8 cellular contexts compared by ENCODE assay signal in the genomic region with DNA sequence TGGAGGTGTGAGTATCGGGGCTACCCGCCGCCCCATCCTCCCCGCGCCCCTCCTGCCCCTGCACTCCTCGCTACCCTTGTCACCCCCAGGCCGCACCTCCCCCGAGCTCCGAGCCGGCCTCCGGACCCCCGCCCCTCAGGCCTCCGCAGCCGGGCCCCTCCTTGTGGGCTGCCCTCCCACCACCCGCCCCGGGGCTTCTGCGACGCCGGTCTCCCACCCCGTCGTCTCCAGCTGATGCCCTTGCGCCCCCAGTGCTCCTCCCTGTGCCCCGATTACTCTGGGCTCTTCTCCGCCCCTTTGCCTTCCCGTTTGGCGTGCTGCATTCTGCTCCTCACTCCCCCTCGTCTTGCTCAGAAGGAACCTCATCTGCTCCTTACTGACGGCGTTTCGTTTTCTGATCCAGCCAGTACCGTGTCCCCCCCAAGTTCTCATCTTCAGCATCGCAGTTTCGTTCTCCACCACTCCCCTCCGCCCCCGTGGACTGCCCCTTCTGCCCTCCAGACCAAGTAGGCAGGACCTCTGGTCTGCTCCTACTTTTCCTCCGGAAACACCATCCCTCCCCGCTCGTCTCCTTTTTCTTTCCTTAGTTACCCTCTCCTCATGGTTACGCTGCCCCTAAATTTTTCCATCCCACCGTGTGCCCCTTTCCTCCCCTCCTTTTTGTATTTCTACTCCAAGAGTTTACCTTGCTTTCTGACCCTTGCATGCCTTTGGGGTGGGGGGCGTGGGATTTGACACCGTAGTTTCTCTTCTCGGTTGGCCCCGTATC. TPM values are rescaled to one million over a fixed set of nuclear protein-coding genes. Genes with fewer than 3 reads are reported as not detected.
DNase-seq lines count a peak whose midpoint lies in the region; ATAC-seq, FAIRE-seq and TF ChIP-seq lines count a peak whose summit lies in the region.

No MANE protein-coding gene starts in this region.

- peaks cover 5% of the 10 kb centered on the region for H3K27me3 Mint-ChIP-seq in CD4-positive, alpha-beta T cell
- peaks cover 3% of the 10 kb centered on the region for H3K27me3 Mint-ChIP-seq in activated naive CD8-positive, alpha-beta T cell
- no peaks in the 10 kb centered on the region for H3K27me3 Mint-ChIP-seq in progenitor cell of endocrine pancreas

- peak overlapping the region; percentile 99 for H3K4me3 Mint-ChIP-seq in CD4-positive, alpha-beta T cell
- H3K4me3 Mint-ChIP-seq in activated naive CD8-positive, alpha-beta T cell = peak overlapping the region; percentile 96
- peak overlapping the region; percentile 98 for H3K4me3 Mint-ChIP-seq in progenitor cell of endocrine pancreas (ENCODE audit: low read depth)

- no peaks in the 10 kb centered on the region for H3K9me3 Mint-ChIP-seq in CD4-positive, alpha-beta T cell
- no peaks in the 10 kb centered on the region for H3K9me3 Mint-ChIP-seq in activated naive CD8-positive, alpha-beta T cell (ENCODE audit: low read depth)
- H3K9me3 Mint-ChIP-seq in progenitor cell of endocrine pancreas (ENCODE audit: low read depth) = no peaks in the 10 kb centered on the region

- H3K27ac ChIP-seq in CD4-positive, alpha-beta T cell (ENCODE audit: low read depth, low read length) = peak overlapping the region; percentile 81

- TF ChIP-seq CTCF in CD4-positive, alpha-beta T cell (IDR thresholded peaks at IDR 0.05) = no peak
- TF ChIP-seq CTCF in progenitor cell of endocrine pancreas (IDR thresholded peaks at IDR 0.05; ENCODE audit: unreplicated experiment) (no peak), D721Med (IDR thresholded peaks at IDR 0.05; ENCODE audit: insufficient read depth, missing control alignments) (no peak)

- intact Hi-C loops in CD4-positive, alpha-beta T cell (cut with DNase I, micrococcal nuclease) = no loop called here
- intact Hi-C loops in left cardiac atrium (cut with DNase I) = loop anchor here in 1 of 2 donors (5.0 kb wide), 1 partner anchor 110 kb away; the partner anchor contains the start of gene RIIAD1

- peaks cover 20% of the 10 kb centered on the region for H3K36me3 Mint-ChIP-seq in CD4-positive, alpha-beta T cell (ENCODE audit: low read depth)
- H3K36me3 Mint-ChIP-seq in activated naive CD8-positive, alpha-beta T cell = no peaks in the 10 kb centered on the region
- H3K36me3 Mint-ChIP-seq in progenitor cell of endocrine pancreas (ENCODE audit: insufficient read depth) = peaks cover 2% of the 10 kb centered on the region

- peaks cover 50% of the 10 kb centered on the region for H3K4me1 Mint-ChIP-seq in CD4-positive, alpha-beta T cell (ENCODE audit: low read depth)
- peaks cover 41% of the 10 kb centered on the region for H3K4me1 Mint-ChIP-seq in activated naive CD8-positive, alpha-beta T cell (ENCODE audit: low read depth)
- H3K4me1 Mint-ChIP-seq in progenitor cell of endocrine pancreas (ENCODE audit: low read depth) = peaks cover 28% of the 10 kb centered on the region

- POLR2A ChIA-PET in CD4-positive, alpha-beta T cell (lab: Charles Lee) = interaction anchor here (0.6 to 1.4 kb wide), 10 partner anchors 8 to 423 kb away, joined by 3 to 5 read pairs (median 3); partner anchors contain the start of gene TDRKH

- FAIRE-seq in D721Med (lab: Jason Lieb, UNC) = no peak

- CTCF ChIA-PET in CD4-positive, alpha-beta T cell (lab: Charles Lee) = interaction anchor here (0.7 kb wide), 1 partner anchor 122 kb away, joined by 3 read pairs; no protein-coding TSS in a partner anchor

- DNase-seq in CD4-positive, alpha-beta T cell = peak in 2 of 10 experiments; percentile 3 to 12
- peak; percentile 38 for DNase-seq in NCI-H226
- peak; percentile 32 for DNase-seq in left cardiac atrium
- peak; percentile 34 for DNase-seq in progenitor cell of endocrine pancreas (ENCODE audit: low spot score, unreplicated experiment)
- no peak for DNase-seq in D721Med (ENCODE audit: insufficient read length, low spot score)

- no peaks in the 10 kb centered on the region for H3K27me3 ChIP-seq in CD4-positive, alpha-beta T cell (ENCODE audit: control insufficient read depth, insufficient read depth, low read length)

- H3K9me3 ChIP-seq in CD4-positive, alpha-beta T cell (ENCODE audit: control insufficient read depth, low read length) = no peaks in the 10 kb centered on the region

- H3K27ac Mint-ChIP-seq in CD4-positive, alpha-beta T cell = peak overlapping the region; percentile 90
- peak overlapping the region; percentile 96 for H3K27ac Mint-ChIP-seq in activated naive CD8-positive, alpha-beta T cell
- H3K27ac Mint-ChIP-seq in progenitor cell of endocrine pancreas = peak overlapping the region; percentile 81

- ATAC-seq in CD4-positive, alpha-beta T cell (ENCODE audit: poor library complexity) = peak; percentile 9
- peak; percentile 7 for ATAC-seq in GM21447 (IDR thresholded peaks at IDR 0.05; ENCODE audit: unreplicated experiment)
- peak; percentile 39 to 50 for ATAC-seq in left cardiac atrium
- ATAC-seq in GM18873 (IDR thresholded peaks at IDR 0.05; ENCODE audit: low FRiP score, unreplicated experiment) = no peak

RNA-seq across cellular contexts. Expression of gene SNX27, which starts 0.8 kb away (rescaled TPM):
- total RNA-seq in CD4-positive, alpha-beta T cell = 10 to 100 TPM; 13.2 to 13.3 TPM
- total RNA-seq in left cardiac atrium (10 to 100 TPM; 29.8 to 32.3 TPM), progenitor cell of endocrine pancreas (50.0 and 50.3 TPM in 2 replicates)
